ENCODE assay signal across 8 cellular contexts in the genomic region with DNA sequence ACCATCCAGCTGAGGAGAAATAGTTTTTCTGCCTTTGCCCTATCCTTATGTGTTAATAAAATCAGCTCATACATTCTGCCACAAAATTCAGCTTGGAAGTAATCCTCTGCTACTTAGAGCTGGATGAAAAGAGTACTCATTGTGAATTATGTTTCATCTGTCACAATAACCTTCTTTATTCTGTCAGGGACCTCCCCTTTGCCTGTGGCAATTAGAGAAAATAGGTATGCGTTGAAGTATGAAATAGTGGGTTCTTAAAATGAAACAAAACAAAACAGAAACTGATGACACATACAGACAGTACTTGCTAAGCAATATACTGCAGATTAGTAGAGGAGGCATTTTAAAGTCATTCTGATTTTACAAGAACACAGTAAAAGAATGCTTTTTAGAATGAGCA.
A peak's percentile ranks its signal among the peaks of the same experiment; 100 is the strongest.
DNase-seq lines count a peak whose midpoint lies in the region; ATAC-seq, FAIRE-seq and TF ChIP-seq lines count a peak whose summit lies in the region.

No MANE protein-coding gene starts in this region.

- H3K27me3 Mint-ChIP-seq in neural crest cell (ENCODE audit: low read depth): no peaks in the 10 kb centered on the region

- H3K27ac Mint-ChIP-seq in neural crest cell (ENCODE audit: unreplicated experiment): peak overlapping the region; percentile 17

- no peaks in the 10 kb centered on the region for H3K9me3 Mint-ChIP-seq in neural crest cell

- H3K36me3 ChIP-seq in bronchial epithelial cell (ENCODE audit: control insufficient read depth, insufficient read depth, low read length): no peaks in the 10 kb centered on the region

- no peaks in the 10 kb centered on the region for H3K27me3 ChIP-seq in bronchial epithelial cell (ENCODE audit: control insufficient read depth, insufficient read depth, low read length)

- no peaks in the 10 kb centered on the region for H3K36me3 Mint-ChIP-seq in neural crest cell (ENCODE audit: low read depth)

- ATAC-seq in HG03378 (IDR thresholded peaks at IDR 0.05; ENCODE audit: unreplicated experiment) (peak; percentile 77), HG02840 (IDR thresholded peaks at IDR 0.05; ENCODE audit: low FRiP score, unreplicated experiment) (no peak), HG03342 (IDR thresholded peaks at IDR 0.05; ENCODE audit: unreplicated experiment) (no peak)

- peak; percentile 61 for DNase-seq in bronchial epithelial cell (ENCODE audit: low read depth)
- DNase-seq in neural crest cell (ENCODE audit: low read depth, low spot score): no peak
- no peak for DNase-seq in GM19238 (ENCODE audit: insufficient read length, low spot score)
- no peak for DNase-seq in NK-92 (lab: John Stamatoyannopoulos, UW; ENCODE audit: unreplicated experiment)

- peak; percentile 17 for FAIRE-seq in G401.6 (lab: Jason Lieb, UNC)
- no peak for FAIRE-seq in bronchial epithelial cell (lab: Jason Lieb, UNC)

- no peak for TF ChIP-seq CTCF in bronchial epithelial cell (IDR thresholded peaks at IDR 0.05; ENCODE audit: insufficient read depth, low read length, severe bottlenecking)
- TF ChIP-seq CTCF in neural crest cell (conservative IDR thresholded peaks at IDR 0.05): no peak

- peaks cover 76% of the 10 kb centered on the region for H3K4me1 Mint-ChIP-seq in neural crest cell

- H3K4me3 Mint-ChIP-seq in neural crest cell: peak overlapping the region; percentile 68

- H3K4me3 ChIP-seq in bronchial epithelial cell (ENCODE audit: low read depth, low read length): no peak overlapping the region
